In the genomic region with DNA sequence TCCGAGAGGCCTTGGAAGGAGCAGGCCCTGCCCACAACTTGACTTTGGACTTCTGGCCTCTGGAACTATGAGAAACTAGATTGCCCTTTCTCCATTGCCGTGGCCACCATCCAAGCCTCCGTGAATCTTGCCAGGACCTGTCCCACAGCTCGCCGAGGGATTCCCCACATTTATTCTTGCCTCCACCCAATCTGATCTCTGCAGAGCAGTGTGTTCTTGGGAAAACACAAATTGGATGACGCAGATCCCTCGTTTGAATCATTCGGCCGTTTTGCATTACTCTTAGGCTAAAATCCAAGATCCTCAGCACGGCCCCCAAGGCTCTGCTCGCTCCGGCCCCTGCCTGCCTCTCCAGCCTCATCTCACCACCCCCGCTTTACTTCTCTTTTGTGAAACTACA, we compare ENCODE assay signal across 17 cellular contexts.
"Had no signal": no experiment of that assay in that cellular context is flagged by ENCODE, and none has a peak within 500 bp of the region (broad histone marks: within the 10 kb centered on the region; RNA-seq: fewer than 3 reads in every experiment).

No MANE protein-coding gene starts in this region.

- H3K36me3 ChIP-seq: ascending aorta, cardiac muscle cell, colonic mucosa, stomach, thyroid gland, uterus had no signal

- H3K4me1 Mint-ChIP-seq: activated CD8-positive, alpha-beta memory T cell treated with anti-CD3 and anti-CD28 coated beads, Interleukin-2, amount 10 ng/mL, durations not matched to agents 7 days and 5 days; natural killer cell had no signal

- H3K27ac Mint-ChIP-seq: activated CD8-positive, alpha-beta memory T cell treated with anti-CD3 and anti-CD28 coated beads, Interleukin-2, amount 10 ng/mL, durations not matched to agents 7 days and 5 days; activated naive CD8-positive, alpha-beta T cell treated with anti-CD3 and anti-CD28 coated beads for 36 hours; natural killer cell; T-helper 2 cell treated with Interferon-gamma antibody and Interleukin-4, amounts not matched to agents 5 μg/mL and 100 μg/mL, for 36 hours had no signal

- H3K27ac ChIP-seq: ascending aorta, cardiac muscle cell, colonic mucosa, foreskin keratinocyte, stomach, thyroid gland, uterus had no signal

- H3K27me3 ChIP-seq: ascending aorta, cardiac muscle cell, colonic mucosa, foreskin keratinocyte, stomach, thyroid gland, uterus had no signal

- H3K4me1 ChIP-seq: ascending aorta, colonic mucosa, foreskin keratinocyte, stomach, thyroid gland, uterus had no signal

- ATAC-seq: activated CD8-positive, alpha-beta memory T cell treated with anti-CD3 and anti-CD28 coated beads, Interleukin-2, amount 10 ng/mL, durations not matched to agents 7 days and 5 days; natural killer cell had no signal

- H3K27me3 Mint-ChIP-seq: activated CD8-positive, alpha-beta memory T cell treated with anti-CD3 and anti-CD28 coated beads, Interleukin-2, amount 10 ng/mL, durations not matched to agents 7 days and 5 days had no signal

- H3K36me3 Mint-ChIP-seq: activated CD8-positive, alpha-beta memory T cell treated with anti-CD3 and anti-CD28 coated beads, Interleukin-2, amount 10 ng/mL, durations not matched to agents 7 days and 5 days; activated naive CD8-positive, alpha-beta T cell treated with anti-CD3 and anti-CD28 coated beads for 36 hours; natural killer cell had no signal

- DNase-seq: activated CD4-positive, alpha-beta T cell treated with anti-CD3 and anti-CD28 coated beads for 1 hour; activated CD4-positive, alpha-beta T cell treated with anti-CD3 and anti-CD28 coated beads, Interleukin-2, amount 50 U/mL, for 48 hours; activated CD8-positive, alpha-beta memory T cell treated with anti-CD3 and anti-CD28 coated beads, Interleukin-2, amount 10 ng/mL, durations not matched to agents 7 days and 5 days; activated gamma-delta T cell; activated naive CD8-positive, alpha-beta T cell treated with anti-CD3 and anti-CD28 coated beads for 36 hours; activated T-cell treated with anti-CD3 and anti-CD28 coated beads, Interleukin-2, amount 50 U/mL, for 4 hours; colonic mucosa; foreskin keratinocyte; head of caudate nucleus; natural killer cell; stomach; SW 1271; uterus had no signal

- H3K4me3 Mint-ChIP-seq: activated CD8-positive, alpha-beta memory T cell treated with anti-CD3 and anti-CD28 coated beads, Interleukin-2, amount 10 ng/mL, durations not matched to agents 7 days and 5 days; activated naive CD8-positive, alpha-beta T cell treated with anti-CD3 and anti-CD28 coated beads for 36 hours; activated T-cell treated with anti-CD3 and anti-CD28 coated beads, Interleukin-2, amount 50 U/mL, for 4 hours; natural killer cell; T-helper 2 cell treated with Interferon-gamma antibody and Interleukin-4, amounts not matched to agents 5 μg/mL and 100 μg/mL, for 36 hours had no signal

- H3K9me3 ChIP-seq: ascending aorta, colonic mucosa, thyroid gland, uterus had no signal

- H3K4me3 ChIP-seq: ascending aorta, cardiac muscle cell, colonic mucosa, stomach, thyroid gland, uterus had no signal
